Comparison of ENCODE assay signal across 28 cellular contexts in the genomic region with DNA sequence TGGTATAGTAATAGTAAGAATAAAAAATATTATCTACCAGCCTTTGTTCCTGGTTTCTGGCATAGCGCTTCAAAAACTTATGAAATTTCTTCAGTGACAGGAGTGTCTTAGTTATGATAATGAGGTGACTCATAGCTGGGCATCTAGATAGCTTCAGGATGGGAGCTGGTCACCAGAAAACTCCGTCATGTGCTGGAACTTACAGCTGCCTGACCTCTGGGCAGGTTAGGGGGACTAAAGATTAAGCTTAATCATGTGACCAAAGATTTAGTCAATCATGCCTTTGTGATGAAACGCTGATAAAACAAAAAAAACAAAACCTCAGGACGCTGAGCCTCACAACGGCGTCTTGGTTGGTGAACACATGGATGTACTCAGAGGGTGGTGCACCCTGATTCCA.
DNase-seq lines count a peak whose midpoint lies in the region; ATAC-seq, FAIRE-seq and TF ChIP-seq lines count a peak whose summit lies in the region.
"Had no signal": no experiment of that assay in that cellular context is flagged by ENCODE, and none has a peak within 500 bp of the region (broad histone marks: within the 10 kb centered on the region; RNA-seq: fewer than 3 reads in every experiment).

No MANE protein-coding gene starts in this region.

- TF ChIP-seq CTCF in HepG2 (CRISPR knock-in tag; IDR thresholded peaks at IDR 0.05) = no peak
- TF ChIP-seq CTCF in right lobe of liver (IDR thresholded peaks at IDR 0.05) = no peak
- TF ChIP-seq CTCF in epithelial cell of proximal tubule (conservative IDR thresholded peaks at IDR 0.05; ENCODE audit: low read depth, low read length) = no peak
- no peak for TF ChIP-seq CTCF in Peyer's patch (IDR thresholded peaks at IDR 0.05)
- TF ChIP-seq CTCF in GM23338 (conservative IDR thresholded peaks at IDR 0.05; ENCODE audit: low read depth in 2 of 2) = no peak

- no peak overlapping the region for H3K4me2 ChIP-seq in HepG2 (ENCODE audit: low read depth, low read length)
- no peak overlapping the region for H3K4me2 ChIP-seq in trophoblast cell (ENCODE audit: low read length)
- H3K4me2 ChIP-seq in GM23338 = no peak overlapping the region

- H2AFZ ChIP-seq in HepG2 (ENCODE audit: low read length) (no peak overlapping the region), trophoblast cell (ENCODE audit: insufficient read depth, low read length, poor library complexity) (no peak overlapping the region), GM23338 (no peak overlapping the region)

- no peaks in the 10 kb centered on the region for H3K4me1 Mint-ChIP-seq in GM23338
- H3K4me1 Mint-ChIP-seq: CD14-positive monocyte; CD8-positive, alpha-beta memory T cell had no signal

- 92% methylated on average over 6 of the region's 6 CpGs for WGBS in HepG2 (ENCODE audit: low lambda C conversion rate)
- whole genome bisulfite sequencing in right lobe of liver (ENCODE audit: insufficient coverage, low coverage, low lambda C conversion rate, missing lambda C conversion rate) = 98% methylated on average over 6 of the region's 6 CpGs
- no CpG with 5 or more reads among the region's 6 CpGs for WGBS in trophoblast cell (ENCODE audit: extremely low coverage, insufficient coverage, insufficient read length)

- H4K8ac ChIP-seq in trophoblast cell (ENCODE audit: low read depth, low read length) = no peak overlapping the region

- H3F3A ChIP-seq in GM23338 (replicated peaks; ENCODE audit: low read depth) = no peaks in the 10 kb centered on the region

- no peak overlapping the region for H4K12ac ChIP-seq in trophoblast cell (ENCODE audit: low read depth, low read length)

- CTCF ChIA-PET in HepG2 (lab: Yijun Ruan, JAX; ENCODE audit: low intra/inter-chr PET ratio, low total read pairs) = no interaction called here

- no peaks in the 10 kb centered on the region for H3K79me1 ChIP-seq in trophoblast cell (ENCODE audit: low read length)

- no peak overlapping the region for H2BK120ac ChIP-seq in trophoblast cell (ENCODE audit: insufficient read depth, low read length, poor library complexity)

- no peak for TF ChIP-seq POLR2A in HepG2 (IDR thresholded peaks at IDR 0.05; ENCODE audit: insufficient read depth in 1 of 2, low read depth in 2 of 2, low read length in 2 of 2)
- TF ChIP-seq POLR2A in right lobe of liver (IDR thresholded peaks at IDR 0.05) = no peak
- TF ChIP-seq POLR2A in Peyer's patch (IDR thresholded peaks at IDR 0.05) = no peak

- H4K20me1 ChIP-seq in HepG2 (ENCODE audit: insufficient read depth, low read length) (no peaks in the 10 kb centered on the region), GM23338 (replicated peaks; ENCODE audit: insufficient read depth) (no peaks in the 10 kb centered on the region)

- H3K9me2 ChIP-seq in GM23338 (ENCODE audit: insufficient read depth) = no peaks in the 10 kb centered on the region

- H3K14ac ChIP-seq in trophoblast cell (ENCODE audit: low read length) = no peak overlapping the region

- no peak overlapping the region for H2BK12ac ChIP-seq in trophoblast cell (ENCODE audit: low read length)

- FAIRE-seq in HepG2 (lab: Jason Lieb, UNC) = no peak

- no peak for DNase-seq in HepG2 (ENCODE audit: low spot score)
- DNase-seq in right lobe of liver = no peak
- DNase-seq in epithelial cell of proximal tubule (ENCODE audit: low read depth) = peak; percentile 13
- peak; percentile 47 to 60 for DNase-seq in trophoblast cell
- no peak for DNase-seq in activated T-cell treated with anti-CD3 and anti-CD28 coated beads, Interleukin-2, amount 50 U/mL, for 48 hours
- DNase-seq in Peyer's patch = no peak
- no peak for DNase-seq in GM23338 (ENCODE audit: low spot score)
- DNase-seq: ACHN; BE2C; Calu3; CD8-positive, alpha-beta memory T cell; DMS79 treated with DMSO at 0.1 percent for 48 hours; GF-D8; KG1; MG63; NCI-H1105 treated with DMSO at 0.1 percent for 48 hours; NCI-H146; NCI-H1930; NCI-H2107; NCI-H524; NCI-H774; NK-92 treated with Interleukin-12 subunit alpha and Interleukin-12 subunit beta, amount 100 ng/mL, for 24 hours; PC-3; Right ventricle myocardium superior had no signal

- no peaks in the 10 kb centered on the region for H3K79me2 ChIP-seq in HepG2 (ENCODE audit: insufficient read depth, low read length)
- H3K79me2 ChIP-seq in trophoblast cell (ENCODE audit: control insufficient read depth, insufficient read depth, low read length, poor library complexity) = no peaks in the 10 kb centered on the region
- H3K79me2 ChIP-seq in GM23338 (replicated peaks; ENCODE audit: insufficient read depth) = no peaks in the 10 kb centered on the region

- no peak for TF ChIP-seq RAD21 in HepG2 (CRISPR knock-in tag; IDR thresholded peaks at IDR 0.05)

- no peak overlapping the region for H3K4ac ChIP-seq in trophoblast cell (ENCODE audit: low read depth, low read length)

- H3K27ac Mint-ChIP-seq in GM23338 = no peak overlapping the region
- H3K27ac Mint-ChIP-seq: CD8-positive, alpha-beta memory T cell had no signal

- in situ Hi-C loops in HepG2 (cut with HindIII; ENCODE audit: extremely low pct_ligation_motif_present, low pct_unique_long_range_greater_than_20kb) = no loop called here

- no peaks in the 10 kb centered on the region for H3K9me3 ChIP-seq in HepG2 (ENCODE audit: low read length)
- H3K9me3 ChIP-seq in right lobe of liver = no peaks in the 10 kb centered on the region
- H3K9me3 ChIP-seq in trophoblast cell (ENCODE audit: insufficient read depth, low read depth, low read length) = no peaks in the 10 kb centered on the region
- H3K9me3 ChIP-seq in Peyer's patch = no peaks in the 10 kb centered on the region
- H3K9me3 ChIP-seq: BE2C, SJSA1 had no signal

- H3K18ac ChIP-seq in trophoblast cell (ENCODE audit: low read length) = no peak overlapping the region

- H3K27me3 ChIP-seq in HepG2 (ENCODE audit: control insufficient read depth in 1 of 2, insufficient read depth in 2 of 2, low read length in 2 of 2) = no peaks in the 10 kb centered on the region
- H3K27me3 ChIP-seq in right lobe of liver = no peaks in the 10 kb centered on the region
- no peaks in the 10 kb centered on the region for H3K27me3 ChIP-seq in trophoblast cell (ENCODE audit: insufficient read depth, low read length)
- H3K27me3 ChIP-seq in Peyer's patch = no peaks in the 10 kb centered on the region
- H3K27me3 ChIP-seq in GM23338 (ENCODE audit: insufficient read depth) = no peaks in the 10 kb centered on the region
- H3K27me3 ChIP-seq: BE2C, MG63, SJSA1 had no signal

- H3K9me3 Mint-ChIP-seq in GM23338 = peaks cover 8% of the 10 kb centered on the region

- TF ChIP-seq EP300 in HepG2 (IDR thresholded peaks at IDR 0.05; ENCODE audit: low read depth in 2 of 2, low read length in 2 of 2) (no peak), HepG2 (CRISPR knock-in tag; IDR thresholded peaks at IDR 0.05; ENCODE audit: borderline replicate concordance) (no peak)

- H3K27ac ChIP-seq in HepG2 (ENCODE audit: extremely low read length, insufficient read depth, low read length) (no peak overlapping the region), right lobe of liver (no peak overlapping the region), trophoblast cell (ENCODE audit: low read depth, low read length) (no peak overlapping the region), Peyer's patch (no peak overlapping the region), GM23338 (ENCODE audit: low read depth) (no peak overlapping the region)
- H3K27ac ChIP-seq: 22Rv1, SJSA1 had no signal

- no peak overlapping the region for H3K9ac ChIP-seq in HepG2 (ENCODE audit: insufficient read depth, low read depth, low read length)
- H3K9ac ChIP-seq in trophoblast cell (ENCODE audit: low read length) = no peak overlapping the region

- H3K36me3 Mint-ChIP-seq in GM23338 (ENCODE audit: low read depth) = peaks cover 18% of the 10 kb centered on the region

- no peak overlapping the region for H2BK5ac ChIP-seq in trophoblast cell (ENCODE audit: low read depth, low read length, poor library complexity)

- ATAC-seq in HepG2 = no peak
- ATAC-seq in right lobe of liver = no peak
- ATAC-seq in GM23338 = no peak
- ATAC-seq: HCT116, PC-3 had no signal

- H3K4me1 ChIP-seq in HepG2 (ENCODE audit: insufficient read depth, low read length) (no peaks in the 10 kb centered on the region), right lobe of liver (no peaks in the 10 kb centered on the region), trophoblast cell (ENCODE audit: control insufficient read depth in 1 of 2, insufficient read depth in 2 of 2, low read length in 2 of 2) (no peaks in the 10 kb centered on the region), Peyer's patch (no peaks in the 10 kb centered on the region), GM23338 (ENCODE audit: insufficient read depth) (no peaks in the 10 kb centered on the region)
- H3K4me1 ChIP-seq: BE2C, SJSA1 had no signal

- H3K36me3 ChIP-seq in HepG2 (replicated peaks in 1 of 2; ENCODE audit: control insufficient read depth in 1 of 2, insufficient read depth in 2 of 2, low read length in 2 of 2) = no peaks in the 10 kb centered on the region
- no peaks in the 10 kb centered on the region for H3K36me3 ChIP-seq in right lobe of liver
- no peaks in the 10 kb centered on the region for H3K36me3 ChIP-seq in trophoblast cell (ENCODE audit: control insufficient read depth in 1 of 2, insufficient read depth in 2 of 2, low read length in 2 of 2)
- H3K36me3 ChIP-seq in Peyer's patch = peaks cover 0 to 40% (median 0%) of the 10 kb centered on the region in 3 donors
- peaks cover 10% of the 10 kb centered on the region for H3K36me3 ChIP-seq in GM23338 (ENCODE audit: insufficient read depth)
- H3K36me3 ChIP-seq: BE2C, MG63, SJSA1 had no signal

- H3K27me3 Mint-ChIP-seq in GM23338 (ENCODE audit: insufficient read depth, low read depth, poor library complexity) = peaks cover 4% of the 10 kb centered on the region
- H3K27me3 Mint-ChIP-seq: CD8-positive, alpha-beta memory T cell had no signal

- H4K91ac ChIP-seq in trophoblast cell (ENCODE audit: low read depth, low read length) = no peak overlapping the region

- BruUV-seq in HepG2 (replicated peaks; lab: Mats Ljungman, UMichigan) = no TSS peak

- H2AK5ac ChIP-seq in trophoblast cell (ENCODE audit: low read length) = no peak overlapping the region

- no peak overlapping the region for H3K23ac ChIP-seq in trophoblast cell (ENCODE audit: low read length)

- no peak overlapping the region for H3K4me3 ChIP-seq in HepG2 (replicated peaks in 1 of 3; ENCODE audit: insufficient read depth in 1 of 3, low read depth in 2 of 3, low read length in 3 of 3)
- no peak overlapping the region for H3K4me3 ChIP-seq in right lobe of liver
- no peak overlapping the region for H3K4me3 ChIP-seq in epithelial cell of proximal tubule (ENCODE audit: low read depth, low read length)
- no peak overlapping the region for H3K4me3 ChIP-seq in trophoblast cell (ENCODE audit: low read depth, low read length)
- H3K4me3 ChIP-seq in Peyer's patch = no peak overlapping the region
- no peak overlapping the region for H3K4me3 ChIP-seq in GM23338
- H3K4me3 ChIP-seq: MG63, SJSA1 had no signal

- POLR2A ChIA-PET in HepG2 (lab: Yijun Ruan, JAX) = no interaction called here

- intact Hi-C loops in HepG2 (cut with micrococcal nuclease; ENCODE audit: unreplicated experiment) (no loop called here), right lobe of liver (cut with DNase I) (no loop called here)

- H3K4me3 Mint-ChIP-seq in GM23338 = no peak overlapping the region
- H3K4me3 Mint-ChIP-seq: CD14-positive monocyte; CD8-positive, alpha-beta memory T cell had no signal

TF ChIP-seq in GM23338, 12 proteins besides CTCF, POLR2A, EP300 and RAD21 (continues in another document):
- no peak for TF ChIP-seq POLR2AphosphoS5 (IDR thresholded peaks at IDR 0.05; ENCODE audit: low read depth)
- no peak for TF ChIP-seq NANOG (IDR thresholded peaks at IDR 0.05; ENCODE audit: borderline replicate concordance)
- TF ChIP-seq CREB1 (CRISPR knock-in tag; IDR thresholded peaks at IDR 0.05; ENCODE audit: low read depth) = no peak

Comparison
In these comparisons a context has a peak if more than half of its experiments do, and no peak if none do; other contexts are left out.
1. DNase-seq: peak in epithelial cell of proximal tubule (single experiment) and trophoblast cell (2 of 2); none in HepG2 (single experiment), right lobe of liver (0 of 3), activated T-cell treated with anti-CD3 and anti-CD28 coated beads, Interleukin-2, amount 50 U/mL, for 48 hours (0 of 2), Peyer's patch (0 of 3) and GM23338 (single experiment).